In genomic region chr12:72586456-72586855, GRCh38 we compare ENCODE assay signal across 17 cellular contexts.
"Had no signal": no experiment of that assay in that cellular context is flagged by ENCODE, and none has a peak within 500 bp of the region (broad histone marks: within the 10 kb centered on the region; RNA-seq: fewer than 3 reads in every experiment).

No MANE protein-coding gene starts in this region.

- H3K27ac Mint-ChIP-seq: activated naive CD4-positive, alpha-beta T cell treated with anti-CD3 and anti-CD28 coated beads for 36 hours; activated naive CD8-positive, alpha-beta T cell treated with anti-CD3 and anti-CD28 coated beads, Interleukin-2, amount 50 U/mL, for 24 hours; activated T-helper 2 cell treated with anti-CD3 and anti-CD28 coated beads, Interferon-gamma antibody, Interleukin-2, Interleukin-4, amounts not matched to agents 10 μg/mL and 5 μg/mL and 100 μg/mL, durations not matched to agents 14 hours and 24 hours and 36 hours; memory B cell; natural killer cell had no signal

- H2AFZ ChIP-seq: hepatocyte had no signal

- H3K36me3 ChIP-seq: ascending aorta, left ventricle myocardium inferior had no signal

- H3K4me3 ChIP-seq: ascending aorta, hepatocyte, left ventricle myocardium inferior, psoas muscle had no signal

- H3K4me1 ChIP-seq: ascending aorta, left ventricle myocardium inferior, psoas muscle had no signal

- H3K36me3 Mint-ChIP-seq: memory B cell, natural killer cell had no signal

- H3K4me3 Mint-ChIP-seq: activated naive CD4-positive, alpha-beta T cell treated with anti-CD3 and anti-CD28 coated beads for 36 hours; activated naive CD8-positive, alpha-beta T cell treated with anti-CD3 and anti-CD28 coated beads, Interleukin-2, amount 50 U/mL, for 24 hours; memory B cell; natural killer cell had no signal

- ATAC-seq: activated CD4-positive, CD25-positive, alpha-beta regulatory T cell treated with anti-CD3 and anti-CD28 coated beads, Interleukin-2, amount 50 U/mL, for 24 hours; activated naive CD8-positive, alpha-beta T cell treated with anti-CD3 and anti-CD28 coated beads, Interleukin-2, amount 50 U/mL, for 24 hours; natural killer cell; psoas muscle; sciatic nerve; stimulated activated naive CD8-positive, alpha-beta T cell treated with anti-CD3 and anti-CD28 coated beads, Interleukin-15, Interleukin-2, amounts not matched to agents 100 U/mL and 50 U/mL, for 24 hours had no signal

- H3K27me3 Mint-ChIP-seq: activated naive CD8-positive, alpha-beta T cell treated with anti-CD3 and anti-CD28 coated beads, Interleukin-2, amount 50 U/mL, for 24 hours; memory B cell had no signal

- DNase-seq: activated CD4-positive, alpha-beta T cell treated with anti-CD3 and anti-CD28 coated beads, Interleukin-2, amount 50 U/mL, for 1 hour; activated CD8-positive, alpha-beta memory T cell treated with anti-CD3 and anti-CD28 coated beads for 24 hours; activated naive CD4-positive, alpha-beta T cell treated with anti-CD3 and anti-CD28 coated beads for 36 hours; activated naive CD8-positive, alpha-beta T cell treated with anti-CD3 and anti-CD28 coated beads, Interleukin-2, amount 50 U/mL, for 24 hours; left ventricle myocardium inferior; natural killer cell; nucleus accumbens; psoas muscle; stimulated activated naive CD8-positive, alpha-beta T cell treated with anti-CD3 and anti-CD28 coated beads, Interleukin-15, Interleukin-2, amounts not matched to agents 100 U/mL and 50 U/mL, for 24 hours; T-helper 9 cell; trophoblast cell had no signal

- H3K27ac ChIP-seq: ascending aorta, hepatocyte, left ventricle myocardium inferior, psoas muscle had no signal

- H3K79me2 ChIP-seq: hepatocyte had no signal

- H3K4me1 Mint-ChIP-seq: activated naive CD8-positive, alpha-beta T cell treated with anti-CD3 and anti-CD28 coated beads, Interleukin-2, amount 50 U/mL, for 24 hours; memory B cell; natural killer cell had no signal

- H3K4me2 ChIP-seq: hepatocyte had no signal

- H3K27me3 ChIP-seq: ascending aorta, hepatocyte had no signal

- H3K9me3 ChIP-seq: ascending aorta, psoas muscle had no signal
